Comparison of ENCODE assay signal across 10 cellular contexts in the genomic region with DNA sequence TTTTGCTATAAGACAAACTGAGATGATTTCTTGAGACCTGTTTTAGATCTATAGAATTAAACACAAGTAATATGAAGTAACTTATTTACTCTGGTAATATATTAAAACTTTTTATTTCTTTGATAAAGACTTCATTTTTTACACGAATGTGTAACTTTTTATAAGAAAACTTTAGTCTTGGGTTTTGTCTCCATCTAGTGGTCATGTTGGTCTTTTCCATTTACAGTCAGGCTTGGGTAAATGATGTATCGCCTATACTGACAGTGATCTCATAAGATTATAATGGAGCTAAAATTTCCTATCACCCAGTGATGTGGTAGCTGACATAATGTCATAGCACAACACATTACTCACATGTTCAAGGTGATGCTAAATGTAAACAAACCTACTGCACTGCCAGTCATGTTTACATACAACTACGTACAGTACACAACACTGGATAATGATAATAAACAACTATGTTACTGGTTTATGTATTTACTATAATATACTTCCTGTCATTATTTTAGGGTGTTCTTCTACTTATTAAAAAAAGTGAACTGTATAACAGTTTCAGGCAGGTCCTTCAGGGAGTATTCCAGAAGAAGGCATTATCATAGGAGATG. TPM values are rescaled to one million over a fixed set of nuclear protein-coding genes. Genes with fewer than 3 reads are reported as not detected.
DNase-seq lines count a peak whose midpoint lies in the region; ATAC-seq and TF ChIP-seq lines count a peak whose summit lies in the region.
"Had no signal": no experiment of that assay in that cellular context is flagged by ENCODE, and none has a peak within 500 bp of the region (broad histone marks: within the 10 kb centered on the region; RNA-seq: fewer than 3 reads in every experiment).

No MANE protein-coding gene starts in this region.

- H3K4me1 ChIP-seq in Caco-2, result no peaks in the 10 kb centered on the region
- H3K4me1 ChIP-seq in right atrium auricular region, result no peaks in the 10 kb centered on the region

- peak; percentile 77 for ATAC-seq in GM19395 (IDR thresholded peaks at IDR 0.05; ENCODE audit: unreplicated experiment)
- ATAC-seq in activated B cell treated with CpG ODN at 0.5 μM for 24 hours (ENCODE audit: low read depth), result peak; percentile 47
- ATAC-seq in stimulated activated naive CD8-positive, alpha-beta T cell treated with anti-CD3 and anti-CD28 coated beads, Interleukin-15, Interleukin-2, amounts not matched to agents 100 U/mL and 50 U/mL, for 24 hours, result peak; percentile 40
- no peak for ATAC-seq in GM21529 (IDR thresholded peaks at IDR 0.05; ENCODE audit: unreplicated experiment)

- CTCF ChIA-PET in Caco-2 (lab: Charles Lee) (interaction anchor here (0.6 to 1.6 kb wide), 6 partner anchors 11 to 609 kb away, joined by 3 to 15 read pairs (median 4); partner anchors contain the start of genes ANKRD49 and MRE11), activated B cell treated with CpG ODN at 0.5 μM for 24 hours (lab: Charles Lee) (interaction anchor here (0.9 to 1.6 kb wide), 6 partner anchors 12 to 610 kb away, joined by 3 to 13 read pairs (median 4); no protein-coding TSS in a partner anchor)

- no peaks in the 10 kb centered on the region for H3K27me3 ChIP-seq in Caco-2 (replicated peaks; ENCODE audit: control insufficient read depth, insufficient read depth, low read length)
- H3K27me3 ChIP-seq in right atrium auricular region, result no peaks in the 10 kb centered on the region

- H3K9me3 ChIP-seq in Caco-2 (no peaks in the 10 kb centered on the region), right atrium auricular region (no peaks in the 10 kb centered on the region)

- H3K4me3 Mint-ChIP-seq in Caco-2 (ENCODE audit: unreplicated experiment) (no peak overlapping the region), activated B cell treated with CpG ODN at 0.5 μM for 24 hours (no peak overlapping the region)
- H3K4me3 Mint-ChIP-seq in T-helper 2 cell treated with Interferon-gamma antibody and Interleukin-4, amounts not matched to agents 5 μg/mL and 100 μg/mL, for 36 hours, result no peak overlapping the region

- H3K27ac Mint-ChIP-seq in Caco-2 (ENCODE audit: unreplicated experiment) (no peak overlapping the region), activated B cell treated with CpG ODN at 0.5 μM for 24 hours (no peak overlapping the region)
- no peak overlapping the region for H3K27ac Mint-ChIP-seq in T-helper 2 cell treated with Interferon-gamma antibody and Interleukin-4, amounts not matched to agents 5 μg/mL and 100 μg/mL, for 36 hours

- H3K27ac ChIP-seq in right atrium auricular region, result no peak overlapping the region
- H3K27ac ChIP-seq: SK-N-MC, skin epidermis had no signal

- no peaks in the 10 kb centered on the region for H3K9me3 Mint-ChIP-seq in Caco-2 (ENCODE audit: unreplicated experiment)
- H3K9me3 Mint-ChIP-seq in activated B cell treated with CpG ODN at 0.5 μM for 24 hours, result no peaks in the 10 kb centered on the region
- H3K9me3 Mint-ChIP-seq in T-helper 2 cell treated with Interferon-gamma antibody and Interleukin-4, amounts not matched to agents 5 μg/mL and 100 μg/mL, for 36 hours, result no peaks in the 10 kb centered on the region

- H3K36me3 Mint-ChIP-seq in Caco-2 (ENCODE audit: insufficient read depth, unreplicated experiment) (no peaks in the 10 kb centered on the region), activated B cell treated with CpG ODN at 0.5 μM for 24 hours (ENCODE audit: low read depth) (peaks cover 25% of the 10 kb centered on the region)
- H3K36me3 Mint-ChIP-seq in T-helper 2 cell treated with Interferon-gamma antibody and Interleukin-4, amounts not matched to agents 5 μg/mL and 100 μg/mL, for 36 hours (ENCODE audit: low read depth), result peaks cover 5% of the 10 kb centered on the region

- TF ChIP-seq CTCF in Caco-2 (IDR thresholded peaks at IDR 0.05; ENCODE audit: insufficient read depth in 1 of 2, low read depth in 1 of 2, low read length in 1 of 2, severe bottlenecking in 1 of 2, unreplicated experiment in 1 of 2) (peak; percentile 87 to 88), activated B cell treated with CpG ODN at 0.5 μM for 24 hours (IDR thresholded peaks at IDR 0.05) (peak; percentile 79), right atrium auricular region (IDR thresholded peaks at IDR 0.05) (peak; percentile 61 to 72)

- H3K4me1 Mint-ChIP-seq in Caco-2 (ENCODE audit: low read depth, unreplicated experiment) (no peaks in the 10 kb centered on the region), activated B cell treated with CpG ODN at 0.5 μM for 24 hours (no peaks in the 10 kb centered on the region)
- no peaks in the 10 kb centered on the region for H3K4me1 Mint-ChIP-seq in T-helper 2 cell treated with Interferon-gamma antibody and Interleukin-4, amounts not matched to agents 5 μg/mL and 100 μg/mL, for 36 hours (ENCODE audit: low read depth)

- no peaks in the 10 kb centered on the region for H3K36me3 ChIP-seq in Caco-2 (ENCODE audit: control insufficient read depth, insufficient read depth, low read length)
- peaks cover 18% of the 10 kb centered on the region for H3K36me3 ChIP-seq in right atrium auricular region

- POLR2A ChIA-PET in Caco-2 (lab: Charles Lee) (no interaction called here), activated B cell treated with CpG ODN at 0.5 μM for 24 hours (lab: Charles Lee) (no interaction called here)

- BruUV-seq in Caco-2 (replicated peaks; lab: Mats Ljungman, UMichigan), result no TSS peak

- DNase-seq in Caco-2 (peak in 1 of 2 experiments; percentile 62), NCI-H1417 treated with DMSO at 0.1 percent for 48 hours (lab: John Stamatoyannopoulos, UW) (peak; percentile 35), activated B cell treated with CpG ODN at 0.5 μM for 24 hours (no peak), right atrium auricular region (ENCODE audit: low spot score) (no peak)
- no peak for DNase-seq in stimulated activated naive CD8-positive, alpha-beta T cell treated with anti-CD3 and anti-CD28 coated beads, Interleukin-15, Interleukin-2, amounts not matched to agents 100 U/mL and 50 U/mL, for 24 hours
- no peak for DNase-seq in T-helper 2 cell treated with Interferon-gamma antibody and Interleukin-4, amounts not matched to agents 5 μg/mL and 100 μg/mL, for 36 hours (ENCODE audit: low spot score)

- H3K4me3 ChIP-seq in Caco-2 (ENCODE audit: low read depth, low read length) (no peak overlapping the region), right atrium auricular region (no peak overlapping the region)
- H3K4me3 ChIP-seq: SK-N-MC, skin epidermis had no signal

- H3K27me3 Mint-ChIP-seq in Caco-2 (ENCODE audit: insufficient read depth, unreplicated experiment) (peaks cover 5% of the 10 kb centered on the region), activated B cell treated with CpG ODN at 0.5 μM for 24 hours (no peaks in the 10 kb centered on the region)
- H3K27me3 Mint-ChIP-seq in T-helper 2 cell treated with Interferon-gamma antibody and Interleukin-4, amounts not matched to agents 5 μg/mL and 100 μg/mL, for 36 hours (ENCODE audit: low read depth), result peaks cover 14% of the 10 kb centered on the region

- intact Hi-C loops in Caco-2 (cut with micrococcal nuclease; ENCODE audit: unreplicated experiment), result loop anchor here (1.0 to 10.0 kb wide), 7 partner anchors 180 to 614 kb away; no protein-coding TSS in a partner anchor
- intact Hi-C loops in activated B cell treated with CpG ODN at 0.5 μM for 24 hours (cut with micrococcal nuclease), result loop anchor here (1.0 kb wide), 3 partner anchors 321 to 1270 kb away; no protein-coding TSS in a partner anchor

RNA-seq across cellular contexts. Expression of gene C11orf97, which starts 7.5 kb away (rescaled TPM):
- not detected in 2 replicates for total RNA-seq in Caco-2 (2022)
- not detected in 2 replicates for total RNA-seq in activated B cell treated with CpG ODN at 0.5 μM for 24 hours
- not detected for total RNA-seq in right atrium auricular region

RNA-seq across cellular contexts. Expression of gene ANKRD49, which starts 11.0 kb away (rescaled TPM):
- total RNA-seq in Caco-2 (2022), result 27.5 and 29.2 TPM in 2 replicates
- 39.5 and 46.5 TPM in 2 replicates for total RNA-seq in activated B cell treated with CpG ODN at 0.5 μM for 24 hours
- 1 to 10 TPM; 4.3 to 6.9 TPM for total RNA-seq in right atrium auricular region

RNA-seq across cellular contexts. Expression of gene MRE11, which starts 11.1 kb away (rescaled TPM):
- total RNA-seq in Caco-2 (2022), result 64.8 and 80.0 TPM in 2 replicates
- total RNA-seq in activated B cell treated with CpG ODN at 0.5 μM for 24 hours, result 39.7 and 40.1 TPM in 2 replicates
- total RNA-seq in right atrium auricular region, result 1 to 10 TPM; 5.8 to 6.0 TPM

RNA-seq across cellular contexts. Expression of gene FUT4, which starts 38.9 kb away (rescaled TPM):
- total RNA-seq in Caco-2 (2022) (24.5 and 25.0 TPM in 2 replicates), activated B cell treated with CpG ODN at 0.5 μM for 24 hours (3.4 and 4.1 TPM in 2 replicates), right atrium auricular region (1 to 10 TPM; 3.3 to 3.4 TPM)
